Comparison of ENCODE assay signal across 1 cellular context in genomic region chr12:109461846-109462766, GRCh38.
TF ChIP-seq lines count a peak whose summit lies in the region.

No MANE protein-coding gene starts in this region.

TF ChIP-seq in GM23338, 12 proteins besides CTCF, POLR2A, EP300 and RAD21 (continued from another document):
- no peak for TF ChIP-seq ZNF462 (CRISPR knock-in tag; IDR thresholded peaks at IDR 0.05)
- no peak for TF ChIP-seq NANOG (IDR thresholded peaks at IDR 0.05; ENCODE audit: borderline replicate concordance)
